In genomic region chr5:149719666-149720065, GRCh38 we compare ENCODE assay signal across 18 cellular contexts. TPM values are rescaled to one million over a fixed set of nuclear protein-coding genes. Genes with fewer than 3 reads are reported as not detected.
DNase-seq lines count a peak whose midpoint lies in the region; ATAC-seq, FAIRE-seq and TF ChIP-seq lines count a peak whose summit lies in the region.
"Had no signal": no experiment of that assay in that cellular context is flagged by ENCODE, and none has a peak within 500 bp of the region (broad histone marks: within the 10 kb centered on the region; RNA-seq: fewer than 3 reads in every experiment).

No MANE protein-coding gene starts in this region.

- CTCF ChIA-PET in Calu3 (lab: Charles Lee), result interaction anchor here (0.5 to 2.2 kb wide), 2 partner anchors 63 to 80 kb away, joined by 4 to 7 read pairs; no protein-coding TSS in a partner anchor

- no TSS peak for BruUV-seq in Calu3 (replicated peaks; lab: Mats Ljungman, UMichigan)

- H3K27ac Mint-ChIP-seq in Calu3 (ENCODE audit: unreplicated experiment), result no peak overlapping the region
- H3K27ac Mint-ChIP-seq: activated T-helper 2 cell treated with anti-CD3 and anti-CD28 coated beads, Interferon-gamma antibody, Interleukin-2, Interleukin-4, amounts not matched to agents 10 μg/mL and 5 μg/mL and 100 μg/mL, durations not matched to agents 14 hours and 24 hours and 36 hours; dendritic cell treated with granulocyte-macrophage colony-stimulating factor and Interleukin-4, amounts not matched to agents 40 ng/mL and 50 ng/mL, for 4 days; HFFc6 had no signal

- H3K9me3 ChIP-seq in adipocyte (ENCODE audit: control insufficient read depth, low read length) (no peaks in the 10 kb centered on the region), keratinocyte (ENCODE audit: control insufficient read depth, low read depth, low read length) (no peaks in the 10 kb centered on the region), kidney (ENCODE audit: control insufficient read depth in 1 of 2, low read length in 2 of 2) (no peaks in the 10 kb centered on the region)
- H3K9me3 ChIP-seq: BLaER1 treated with 17β-estradiol and CSF1 and Interleukin-3, amounts not matched to agents 10 nM and 100 nM had no signal

- H3K9me1 ChIP-seq in keratinocyte (ENCODE audit: control insufficient read depth, extremely low read depth, insufficient read depth, low read length), result no peaks in the 10 kb centered on the region

- no peak for TF ChIP-seq CTCF in Calu3 (IDR thresholded peaks at IDR 0.05; ENCODE audit: unreplicated experiment)
- no peak for TF ChIP-seq CTCF in keratinocyte (optimal IDR thresholded peaks at IDR 0.05 in 1 of 3, IDR thresholded peaks at IDR 0.05 in 1 of 3, conservative IDR thresholded peaks at IDR 0.05 in 1 of 3; ENCODE audit: extremely low read depth in 1 of 3, insufficient read depth in 2 of 3, low read length in 3 of 3)
- no peak for TF ChIP-seq CTCF in kidney (IDR thresholded peaks at IDR 0.05; ENCODE audit: borderline replicate concordance, extremely low read depth, insufficient read depth)

- peaks cover 65% of the 10 kb centered on the region for H3K27me3 Mint-ChIP-seq in Calu3 (ENCODE audit: unreplicated experiment)

- ATAC-seq in HG02884 (IDR thresholded peaks at IDR 0.05; ENCODE audit: unreplicated experiment), result no peak
- ATAC-seq in HG02610 (IDR thresholded peaks at IDR 0.05; ENCODE audit: unreplicated experiment), result no peak
- no peak for ATAC-seq in HG03045 (IDR thresholded peaks at IDR 0.05; ENCODE audit: unreplicated experiment)
- ATAC-seq: left ventricle myocardium superior had no signal

- FAIRE-seq in keratinocyte (lab: Jason Lieb, UNC) (peak; percentile 63), kidney (lab: Jason Lieb, UNC) (no peak)

- intact Hi-C loops in Calu3 (cut with micrococcal nuclease; ENCODE audit: unreplicated experiment) (no loop called here), kidney (cut with DNase I) (no loop called here)

- no peaks in the 10 kb centered on the region for H3K79me2 ChIP-seq in keratinocyte (ENCODE audit: control insufficient read depth, insufficient read depth, low read length)
- H3K79me2 ChIP-seq: parathyroid adenoma had no signal

- H3K27me3 ChIP-seq in adipocyte (replicated peaks; ENCODE audit: control insufficient read depth, insufficient read depth, low read length), result peaks cover 18% of the 10 kb centered on the region
- H3K27me3 ChIP-seq in keratinocyte (ENCODE audit: control insufficient read depth, extremely low read depth, insufficient read depth, low read length), result no peaks in the 10 kb centered on the region
- H3K27me3 ChIP-seq: BLaER1 treated with 17β-estradiol and CSF1 and Interleukin-3, amounts not matched to agents 10 nM and 100 nM had no signal

- H3K9ac ChIP-seq in adipocyte (ENCODE audit: low read length) (no peak overlapping the region), keratinocyte (ENCODE audit: control insufficient read depth, extremely low read depth, insufficient read depth, low read length) (no peak overlapping the region), kidney (ENCODE audit: low read length in 2 of 2) (no peak overlapping the region)
- H3K9ac ChIP-seq: BLaER1 treated with 17β-estradiol and CSF1 and Interleukin-3, amounts not matched to agents 10 nM and 100 nM; parathyroid adenoma had no signal

- no peaks in the 10 kb centered on the region for H3K4me1 ChIP-seq in adipocyte (ENCODE audit: control insufficient read depth, insufficient read depth, low read length)
- H3K4me1 ChIP-seq in keratinocyte (ENCODE audit: control insufficient read depth, extremely low read depth, insufficient read depth, low read length), result peaks cover 7% of the 10 kb centered on the region
- no peaks in the 10 kb centered on the region for H3K4me1 ChIP-seq in kidney (ENCODE audit: control insufficient read depth in 1 of 2, insufficient read depth in 1 of 2, low read depth in 1 of 2, low read length in 2 of 2)

- peak overlapping the region; percentile 2 for H3K4me2 ChIP-seq in keratinocyte (ENCODE audit: control insufficient read depth, extremely low read depth, insufficient read depth, low read depth, low read length)
- H3K4me2 ChIP-seq: BLaER1 treated with 17β-estradiol and CSF1 and Interleukin-3, amounts not matched to agents 10 nM and 100 nM had no signal

- H3K4me3 ChIP-seq in adipocyte (ENCODE audit: low read length) (no peak overlapping the region), keratinocyte (ENCODE audit: control insufficient read depth in 2 of 3, extremely low read depth in 1 of 3, insufficient read depth in 2 of 3, low read depth in 1 of 3, low read length in 3 of 3) (no peak overlapping the region), kidney (ENCODE audit: low read length in 2 of 2) (no peak overlapping the region)
- H3K4me3 ChIP-seq: BLaER1 treated with 17β-estradiol and CSF1 and Interleukin-3, amounts not matched to agents 10 nM and 100 nM had no signal

- H3K36me3 ChIP-seq in adipocyte (ENCODE audit: control insufficient read depth, insufficient read depth, low read length, severe bottlenecking) (no peaks in the 10 kb centered on the region), keratinocyte (ENCODE audit: control insufficient read depth in 2 of 2, extremely low read depth in 1 of 2, insufficient read depth in 2 of 2, low read length in 2 of 2) (no peaks in the 10 kb centered on the region), kidney (ENCODE audit: control insufficient read depth in 1 of 2, insufficient read depth in 2 of 2, low read length in 2 of 2) (no peaks in the 10 kb centered on the region)
- H3K36me3 ChIP-seq: BLaER1 treated with 17β-estradiol and CSF1 and Interleukin-3, amounts not matched to agents 10 nM and 100 nM had no signal

- no peaks in the 10 kb centered on the region for H4K20me1 ChIP-seq in keratinocyte (ENCODE audit: control insufficient read depth, extremely low read depth, insufficient read depth, low read length)
- H4K20me1 ChIP-seq: BLaER1 treated with 17β-estradiol and CSF1 and Interleukin-3, amounts not matched to agents 10 nM and 100 nM had no signal

- H3K27ac ChIP-seq in keratinocyte (ENCODE audit: control insufficient read depth, insufficient read depth, low read length) (no peak overlapping the region), kidney (ENCODE audit: low read depth in 2 of 2, low read length in 2 of 2) (no peak overlapping the region)
- H3K27ac ChIP-seq: BLaER1 treated with 17β-estradiol and CSF1 and Interleukin-3, amounts not matched to agents 10 nM and 100 nM; parathyroid adenoma had no signal

- H3K36me3 Mint-ChIP-seq in Calu3 (ENCODE audit: insufficient read depth, unreplicated experiment), result no peaks in the 10 kb centered on the region

- no peak overlapping the region for H2AFZ ChIP-seq in keratinocyte (ENCODE audit: control insufficient read depth, low read length)
- H2AFZ ChIP-seq: parathyroid adenoma had no signal

- dilution Hi-C loops in keratinocyte (cut with MboI; ENCODE audit: extremely low pct_ligation_motif_present, low sequenced_read_pairs), result no loop called here

- DNase-seq in Calu3 (peak; percentile 56), HT-29 (ENCODE audit: low spot score) (peak; percentile 14), adipocyte (ENCODE audit: low read depth) (peak; percentile 21), keratinocyte (ENCODE audit: low read depth, low spot score) (peak; percentile 35), kidney (no peak)
- DNase-seq: GF-D8; HFFc6; hippocampal formation; left ventricle myocardium superior; NCI-H2081 treated with DMSO at 0.1 percent for 48 hours; stimulated activated CD4-positive, alpha-beta T cell treated with anti-CD3 and anti-CD28 coated beads, Interleukin-12 subunit alpha, Interleukin-12 subunit beta, amount 100 ng/mL, for 4 hours had no signal

- no peak overlapping the region for H3K4me3 Mint-ChIP-seq in Calu3 (ENCODE audit: low read depth, unreplicated experiment)
- H3K4me3 Mint-ChIP-seq: dendritic cell treated with granulocyte-macrophage colony-stimulating factor and Interleukin-4, amounts not matched to agents 40 ng/mL and 50 ng/mL, for 4 days; HFFc6 had no signal

- peaks cover 13% of the 10 kb centered on the region for H3K4me1 Mint-ChIP-seq in Calu3 (ENCODE audit: low read depth, unreplicated experiment)

- H3K9me3 Mint-ChIP-seq in Calu3 (ENCODE audit: low read depth, unreplicated experiment), result no peaks in the 10 kb centered on the region
- H3K9me3 Mint-ChIP-seq: activated T-helper 2 cell treated with anti-CD3 and anti-CD28 coated beads, Interferon-gamma antibody, Interleukin-2, Interleukin-4, amounts not matched to agents 10 μg/mL and 5 μg/mL and 100 μg/mL, durations not matched to agents 14 hours and 24 hours and 36 hours; dendritic cell treated with granulocyte-macrophage colony-stimulating factor and Interleukin-4, amounts not matched to agents 40 ng/mL and 50 ng/mL, for 4 days; HFFc6 had no signal

RNA-seq across cellular contexts. Expression of gene PPARGC1B, which starts 10.4 kb away (rescaled TPM):
- total RNA-seq in Calu3 (2022) (8.8 and 9.3 TPM in 2 replicates), kidney (3.3 TPM)
- 2.3 and 2.6 TPM in 2 replicates for total RNA-seq in HT-29 (2014; rRNA removed; shearing (Covaris generic))
- polyA plus RNA-seq in keratinocyte (1.5 to 2.2 TPM (median 1.6 TPM) in 3 replicates), kidney (ENCODE audit: insufficient read depth, low read depth, low replicate concordance) (0.77 TPM)
- polyA plus RNA-seq in keratinocyte (2011; ENCODE audit: low read depth), result 1.0 TPM
- polyA plus RNA-seq in keratinocyte (2011; cell fraction: cytosol; rRNA removed), result 1.1 TPM in 2 replicates
- 6.7 and 7.7 TPM in 2 replicates for polyA plus RNA-seq in keratinocyte (2011; cell fraction: nucleus; rRNA removed)
- polyA plus RNA-seq in keratinocyte (2012; ENCODE audit: low replicate concordance), result 1.8 and 2.1 TPM in 2 replicates
- polyA minus RNA-seq in keratinocyte, result 3.5 to 8.7 TPM (median 3.6 TPM) in 3 replicates
- polyA minus RNA-seq in keratinocyte (2011; cell fraction: cytosol; rRNA and poly(A)+ RNA removed), result 2.5 TPM
- 6.4 and 11.2 TPM in 2 replicates for polyA minus RNA-seq in keratinocyte (2011; cell fraction: nucleus; rRNA and poly(A)+ RNA removed)
